ENCODE assay signal across 11 cellular contexts in genomic region chr3:124781706-124782376, GRCh38. TPM values are rescaled to one million over a fixed set of nuclear protein-coding genes. Genes with fewer than 3 reads are reported as not detected.
DNase-seq lines count a peak whose midpoint lies in the region; ATAC-seq and TF ChIP-seq lines count a peak whose summit lies in the region.
"Had no signal": no experiment of that assay in that cellular context is flagged by ENCODE, and none has a peak within 500 bp of the region (broad histone marks: within the 10 kb centered on the region; RNA-seq: fewer than 3 reads in every experiment).

No MANE protein-coding gene starts in this region.

- TF ChIP-seq POLR2A in right lobe of liver (IDR thresholded peaks at IDR 0.05), result no peak
- no peak for TF ChIP-seq POLR2A in spleen (IDR thresholded peaks at IDR 0.05)

- no peak for DNase-seq in Caco-2
- no peak for DNase-seq in ascending aorta (ENCODE audit: low spot score in 2 of 2)
- no peak for DNase-seq in right lobe of liver
- peak; percentile 58 for DNase-seq in spleen
- no peak for DNase-seq in hippocampal formation (lab: John Stamatoyannopoulos, UW)
- no peak for DNase-seq in NCI-H2081 (lab: John Stamatoyannopoulos, UW)
- no peak for DNase-seq in neural progenitor cell (ENCODE audit: low spot score)
- DNase-seq: activated CD4-positive, CD25-positive, alpha-beta regulatory T cell; activated T-cell treated with anti-CD3 and anti-CD28 coated beads for 4 hours; NCI-H69 had no signal

- POLR2A ChIA-PET in Caco-2 (lab: Charles Lee), result no interaction called here

- H3K79me2 ChIP-seq in neural progenitor cell (ENCODE audit: low read depth), result no peaks in the 10 kb centered on the region

- ATAC-seq in right lobe of liver (no peak), HG03159 (IDR thresholded peaks at IDR 0.05; ENCODE audit: unreplicated experiment) (no peak)

- 58% methylated on average over 4 of the region's 5 CpGs for WGBS in right lobe of liver (ENCODE audit: insufficient coverage, low coverage, low lambda C conversion rate, missing lambda C conversion rate)
- 68 to 87% (median 76%) methylated on average over 5 of the region's 5 CpGs for WGBS in spleen, 5 donors

- H3K27ac Mint-ChIP-seq in Caco-2 (ENCODE audit: unreplicated experiment), result peak overlapping the region; percentile 5
- no peak overlapping the region for H3K27ac Mint-ChIP-seq in neural progenitor cell

- H3K27me3 ChIP-seq in Caco-2 (replicated peaks; ENCODE audit: control insufficient read depth, insufficient read depth, low read length), result no peaks in the 10 kb centered on the region
- H3K27me3 ChIP-seq in ascending aorta, result no peaks in the 10 kb centered on the region
- H3K27me3 ChIP-seq in right lobe of liver, result no peaks in the 10 kb centered on the region
- H3K27me3 ChIP-seq in spleen (replicated peaks in 1 of 7), result no peaks in the 10 kb centered on the region
- no peaks in the 10 kb centered on the region for H3K27me3 ChIP-seq in neural progenitor cell

- H3K4me1 ChIP-seq in Caco-2 (peaks cover 17% of the 10 kb centered on the region; the same call in 1 of the 2 replicates), ascending aorta (peaks cover 40 to 77% of the 10 kb centered on the region in 2 donors), right lobe of liver (peaks cover 0 to 20% (median 9%) of the 10 kb centered on the region in 4 donors), spleen (peaks cover 0 to 44% (median 27%) of the 10 kb centered on the region in 6 donors), neural progenitor cell (peaks cover 17% of the 10 kb centered on the region)

- H3K4me2 ChIP-seq in neural progenitor cell, result no peak overlapping the region

- no TSS peak for BruUV-seq in Caco-2 (replicated peaks; lab: Mats Ljungman, UMichigan)

- intact Hi-C loops in Caco-2 (cut with micrococcal nuclease; ENCODE audit: unreplicated experiment) (no loop called here), ascending aorta (cut with DNase I) (loop anchor here (10.0 kb wide), 1 partner anchor 273 kb away; the partner anchor contains the start of gene HEG1), right lobe of liver (cut with DNase I) (no loop called here), spleen (cut with DNase I; ENCODE audit: low total_unique reads) (no loop called here)

- CTCF ChIA-PET in Caco-2 (lab: Charles Lee), result interaction anchor here (0.6 to 1.6 kb wide), 2 partner anchors 120 to 759 kb away, joined by 5 read pairs; no protein-coding TSS in a partner anchor

- H3K9me3 Mint-ChIP-seq in Caco-2 (ENCODE audit: unreplicated experiment) (no peaks in the 10 kb centered on the region), neural progenitor cell (no peaks in the 10 kb centered on the region)

- H2AFZ ChIP-seq in neural progenitor cell (replicated peaks), result no peak overlapping the region

- H3K36me3 Mint-ChIP-seq in Caco-2 (ENCODE audit: insufficient read depth, unreplicated experiment) (peaks cover 5% of the 10 kb centered on the region), neural progenitor cell (peaks cover 4% of the 10 kb centered on the region)

- no peaks in the 10 kb centered on the region for H3K27me3 Mint-ChIP-seq in Caco-2 (ENCODE audit: insufficient read depth, unreplicated experiment)
- H3K27me3 Mint-ChIP-seq in neural progenitor cell (ENCODE audit: insufficient read depth, low read depth), result peaks cover 2% of the 10 kb centered on the region

- H3K4me3 ChIP-seq in Caco-2 (ENCODE audit: low read depth, low read length) (no peak overlapping the region), ascending aorta (no peak overlapping the region), right lobe of liver (no peak overlapping the region), spleen (no peak overlapping the region), neural progenitor cell (no peak overlapping the region)

- TF ChIP-seq CTCF in Caco-2 (IDR thresholded peaks at IDR 0.05; ENCODE audit: insufficient read depth in 1 of 2, low read depth in 1 of 2, low read length in 1 of 2, severe bottlenecking in 1 of 2, unreplicated experiment in 1 of 2), result no peak
- no peak for TF ChIP-seq CTCF in ascending aorta (IDR thresholded peaks at IDR 0.05)
- no peak for TF ChIP-seq CTCF in right lobe of liver (IDR thresholded peaks at IDR 0.05)
- TF ChIP-seq CTCF in spleen (IDR thresholded peaks at IDR 0.05 in 8 of 11, conservative IDR thresholded peaks at IDR 0.05 in 3 of 11), result no peak
- TF ChIP-seq CTCF in neural progenitor cell (IDR thresholded peaks at IDR 0.05), result no peak

- H3K4me1 Mint-ChIP-seq in Caco-2 (ENCODE audit: low read depth, unreplicated experiment) (peaks cover 16% of the 10 kb centered on the region), neural progenitor cell (peaks cover 14% of the 10 kb centered on the region)

- H3K9me3 ChIP-seq in Caco-2 (no peaks in the 10 kb centered on the region), ascending aorta (no peaks in the 10 kb centered on the region), right lobe of liver (no peaks in the 10 kb centered on the region), spleen (no peaks in the 10 kb centered on the region), neural progenitor cell (ENCODE audit: low read depth) (no peaks in the 10 kb centered on the region)

- peak overlapping the region; percentile 92 to 94 for H3K27ac ChIP-seq in ascending aorta
- H3K27ac ChIP-seq in right lobe of liver, result peak overlapping the region in 2 of 3 donors; percentile 19 to 83
- peak overlapping the region in 4 of 8 donors; percentile 59 to 76 (median 72) for H3K27ac ChIP-seq in spleen
- no peak overlapping the region for H3K27ac ChIP-seq in neural progenitor cell

- H3K36me3 ChIP-seq in Caco-2 (ENCODE audit: control insufficient read depth, insufficient read depth, low read length), result no peaks in the 10 kb centered on the region
- H3K36me3 ChIP-seq in ascending aorta, result peaks cover 0 to 13% of the 10 kb centered on the region in 2 donors
- peaks cover 0 to 3% (median 0%) of the 10 kb centered on the region in 4 donors for H3K36me3 ChIP-seq in right lobe of liver
- H3K36me3 ChIP-seq in spleen, result no peaks in the 10 kb centered on the region
- H3K36me3 ChIP-seq in neural progenitor cell, result no peaks in the 10 kb centered on the region

- H3K9ac ChIP-seq in neural progenitor cell, result no peak overlapping the region

- H3F3A ChIP-seq in neural progenitor cell (ENCODE audit: low read depth), result no peaks in the 10 kb centered on the region

- H3K4me3 Mint-ChIP-seq in Caco-2 (ENCODE audit: unreplicated experiment) (no peak overlapping the region), neural progenitor cell (no peak overlapping the region)

- peaks cover 9% of the 10 kb centered on the region for H4K20me1 ChIP-seq in neural progenitor cell (ENCODE audit: low read depth)

RNA-seq across cellular contexts. Expression of gene UMPS, which starts 51.6 kb away (rescaled TPM):
- total RNA-seq in Caco-2 (2022) (59.3 and 62.9 TPM in 2 replicates), ascending aorta (4.5 TPM), right lobe of liver (10 to 100 TPM; 17.5 to 29.9 (median 25.5) TPM), spleen (10 to 100 TPM; 21.9 to 41.8 (median 26.7) TPM), neural progenitor cell (ENCODE audit: low replicate concordance) (42.2 and 47.6 TPM in 2 replicates)
- 10 to 100 TPM; 11.2 to 39.8 (median 17.6) TPM for polyA plus RNA-seq in spleen
